ENCODE assay signal across 1 cellular context in genomic region chr7:77799078-77799964, GRCh38.
TF ChIP-seq lines count a peak whose summit lies in the region.

No MANE protein-coding gene starts in this region.

TF ChIP-seq in HepG2, 621 proteins besides CTCF, POLR2A, EP300 and RAD21 (continued from another document and continues in another):
- TF ChIP-seq ZNF609 (CRISPR knock-in tag; IDR thresholded peaks at IDR 0.05; ENCODE audit: borderline replicate concordance) (no peak), ZNF784 (CRISPR knock-in tag; IDR thresholded peaks at IDR 0.05; ENCODE audit: borderline replicate concordance) (no peak), HOXD1 (CRISPR knock-in tag; IDR thresholded peaks at IDR 0.05) (no peak), FOXO1 (CRISPR knock-in tag; IDR thresholded peaks at IDR 0.05) (no peak), HDAC1 (CRISPR knock-in tag; IDR thresholded peaks at IDR 0.05) (peak; percentile 1; the same call in 1 of the 2 replicates), TCF12 (IDR thresholded peaks at IDR 0.05) (no peak), TCF12 (CRISPR knock-in tag; IDR thresholded peaks at IDR 0.05) (no peak), ZNF138 (CRISPR knock-in tag; IDR thresholded peaks at IDR 0.05; ENCODE audit: low read depth) (no peak), MTF2 (CRISPR knock-in tag; IDR thresholded peaks at IDR 0.05; ENCODE audit: borderline replicate concordance) (0 out of 2 replicates have a peak, but pooled peaks have one; percentile 29), SIN3A (IDR thresholded peaks at IDR 0.05; ENCODE audit: borderline replicate concordance, low read depth, low read length) (no peak; the same call in 1 of the 2 replicates), TAF15 (IDR thresholded peaks at IDR 0.05; ENCODE audit: low read depth, low read length, poor library complexity, severe bottlenecking) (no peak), UBTF (CRISPR knock-in tag; IDR thresholded peaks at IDR 0.05) (no peak; the same call in 1 of the 2 replicates), HNRNPUL1 (IDR thresholded peaks at IDR 0.05; ENCODE audit: low read depth, low read length) (no peak; the same call in 1 of the 2 replicates), KDM5B (CRISPR knock-in tag; IDR thresholded peaks at IDR 0.05; ENCODE audit: borderline replicate concordance) (peak; percentile 52; the same call in 1 of the 2 replicates), PLSCR1 (CRISPR knock-in tag; IDR thresholded peaks at IDR 0.05; ENCODE audit: borderline replicate concordance) (no peak), EEA1 (CRISPR knock-in tag; IDR thresholded peaks at IDR 0.05; ENCODE audit: borderline replicate concordance) (no peak), ZSCAN5A (CRISPR knock-in tag; IDR thresholded peaks at IDR 0.05; ENCODE audit: borderline replicate concordance) (no peak), BHLHE40 (IDR thresholded peaks at IDR 0.05; ENCODE audit: low read length) (no peak), TMF1 (CRISPR knock-in tag; IDR thresholded peaks at IDR 0.05; ENCODE audit: low read depth) (no peak), ZNF878 (CRISPR knock-in tag; IDR thresholded peaks at IDR 0.05) (no peak), CHCHD3 (CRISPR knock-in tag; IDR thresholded peaks at IDR 0.05) (0 out of 2 replicates have a peak, but pooled peaks have one; percentile 84), RFX5 (IDR thresholded peaks at IDR 0.05; ENCODE audit: low read depth, low read length) (no peak), ZNF282 (IDR thresholded peaks at IDR 0.05; ENCODE audit: partially characterized antibody) (no peak), MAX (IDR thresholded peaks at IDR 0.05) (no peak), MYPOP (CRISPR knock-in tag; IDR thresholded peaks at IDR 0.05) (no peak), ZNF646 (CRISPR knock-in tag; IDR thresholded peaks at IDR 0.05) (no peak), RFXAP (CRISPR knock-in tag; IDR thresholded peaks at IDR 0.05; ENCODE audit: borderline replicate concordance) (0 out of 2 replicates have a peak, but pooled peaks have one; percentile 16), ZNF883 (CRISPR knock-in tag; IDR thresholded peaks at IDR 0.05; ENCODE audit: not compliant biosample characterization) (peak; percentile 26), ATM (IDR thresholded peaks at IDR 0.05; ENCODE audit: borderline replicate concordance) (no peak), ZNF235 (CRISPR knock-in tag; IDR thresholded peaks at IDR 0.05; ENCODE audit: borderline replicate concordance) (no peak), ZNF234 (CRISPR knock-in tag; conservative IDR thresholded peaks at IDR 0.05) (peak; percentile 45; the same call in 1 of the 2 replicates), ZNF460 (CRISPR knock-in tag; IDR thresholded peaks at IDR 0.05; ENCODE audit: borderline replicate concordance) (no peak), ARHGAP35 (CRISPR knock-in tag; IDR thresholded peaks at IDR 0.05; ENCODE audit: borderline replicate concordance) (0 out of 2 replicates have a peak, but pooled peaks have one; percentile 16), KLF16 (CRISPR knock-in tag; IDR thresholded peaks at IDR 0.05) (peak in 1 of 2 experiments; percentile 20; a peak in 1 of 4 replicates), LBX2 (CRISPR knock-in tag; IDR thresholded peaks at IDR 0.05; ENCODE audit: borderline replicate concordance) (no peak), ZNF33A (CRISPR knock-in tag; IDR thresholded peaks at IDR 0.05; ENCODE audit: borderline replicate concordance) (no peak)
